In the genomic region with DNA sequence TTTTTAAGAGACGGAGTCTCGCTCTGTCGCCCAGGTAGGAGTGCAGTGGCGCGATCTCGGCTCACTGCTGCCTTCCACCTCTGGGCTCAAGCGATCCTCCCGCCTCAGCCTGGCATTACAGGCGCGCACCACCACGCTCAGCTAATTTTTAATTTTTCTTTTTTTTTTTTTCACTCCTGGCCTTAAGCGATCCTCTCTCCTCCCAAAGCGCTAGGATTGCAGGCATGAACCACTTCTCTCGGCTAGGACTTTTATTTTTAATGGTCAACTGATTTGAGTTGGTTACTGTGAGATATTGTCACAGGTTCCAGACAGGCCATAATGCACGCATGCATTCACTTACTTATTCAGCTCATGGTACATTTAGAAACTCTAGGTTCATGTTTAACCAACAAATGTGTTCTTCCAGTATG, we compare ENCODE assay signal across 8 cellular contexts. TPM values are rescaled to one million over a fixed set of nuclear protein-coding genes. Genes with fewer than 3 reads are reported as not detected.
DNase-seq lines count a peak whose midpoint lies in the region; ATAC-seq and TF ChIP-seq lines count a peak whose summit lies in the region.

No MANE protein-coding gene starts in this region.

- peaks cover 0 to 20% of the 10 kb centered on the region in 2 donors for H3K36me3 ChIP-seq in adrenal gland (replicated peaks in 1 of 2)
- H3K36me3 ChIP-seq in mesodermal cell (ENCODE audit: control insufficient read depth, insufficient read depth, low read length), result peaks cover 69% of the 10 kb centered on the region

- peak overlapping the region; percentile 19 to 89 (median 73) for H3K4me3 ChIP-seq in adrenal gland
- peak overlapping the region; percentile 80 for H3K4me3 ChIP-seq in mesodermal cell (ENCODE audit: extremely low read depth, insufficient read depth, low read length, poor library complexity, severe bottlenecking)

- H3K27me3 ChIP-seq in adrenal gland, result no peaks in the 10 kb centered on the region

- peak; percentile 18 for ATAC-seq in HG02840 (IDR thresholded peaks at IDR 0.05; ENCODE audit: low FRiP score, unreplicated experiment)

- H3K9me3 ChIP-seq in adrenal gland (replicated peaks in 1 of 3) (no peaks in the 10 kb centered on the region), mesodermal cell (ENCODE audit: control insufficient read depth, low read length) (no peaks in the 10 kb centered on the region)

- intact Hi-C loops in adrenal gland (cut with DNase I), result no loop called here

- no peak for DNase-seq in adrenal gland
- DNase-seq in HuH-7.5 (ENCODE audit: low spot score), result no peak
- no peak for DNase-seq in A172 (ENCODE audit: low spot score)
- DNase-seq in NCI-H1417 treated with DMSO at 0.1 percent for 48 hours (lab: John Stamatoyannopoulos, UW), result no peak
- DNase-seq in NCI-H524 (lab: John Stamatoyannopoulos, UW), result no peak

- no peak for TF ChIP-seq POLR2A in adrenal gland (IDR thresholded peaks at IDR 0.05)

- TF ChIP-seq CTCF in C4-2B (conservative IDR thresholded peaks at IDR 0.05), result no peak
- TF ChIP-seq CTCF in adrenal gland (IDR thresholded peaks at IDR 0.05), result peak in 2 of 6 experiments; percentile 42 to 43

- H3K4me1 ChIP-seq in adrenal gland (replicated peaks in 1 of 2) (peaks cover 7 to 13% of the 10 kb centered on the region in 2 donors), mesodermal cell (ENCODE audit: control insufficient read depth, insufficient read depth, low read length, poor library complexity, severe bottlenecking) (peaks cover 4% of the 10 kb centered on the region)

- H3K27ac ChIP-seq in C4-2B (peak overlapping the region; percentile 95), adrenal gland (peak overlapping the region; percentile 83 to 97 (median 94)), mesodermal cell (ENCODE audit: low read depth, low read length, severe bottlenecking) (peak overlapping the region; percentile 95)

- 11 to 12% (median 11%) methylated on average over 15 of the region's 15 CpGs for WGBS in adrenal gland, 4 donors
- WGBS in mesodermal cell (ENCODE audit: insufficient coverage in 2 of 2), 2 experiments, result 11 to 13% methylated on average over 9 to 12 of the region's 15 CpGs

RNA-seq across cellular contexts. Expression of gene PIGW, which starts 0.9 kb away (rescaled TPM):
- total RNA-seq in adrenal gland, result 10 to 100 TPM in 1 of 8 donors, 1 to 10 TPM in 7; 1.7 to 13.2 (median 5.2) TPM
- 10 to 100 TPM in 1 of 3 donors, 1 to 10 TPM in 2; 2.4 to 14.6 (median 3.0) TPM for polyA plus RNA-seq in adrenal gland
- 5.8 TPM for polyA plus RNA-seq in mesodermal cell (2013, experiment 1 of 2)
- 6.5 TPM for polyA plus RNA-seq in mesodermal cell (2013, experiment 2 of 2)
- 11.3 and 14.6 TPM in 2 replicates for total RNA-seq in A172 (2014; rRNA removed; shearing (Covaris generic))

RNA-seq across cellular contexts. Expression of gene MYO19, which starts 1.0 kb away (rescaled TPM):
- total RNA-seq in adrenal gland, result 10 to 100 TPM; 12.0 to 32.5 (median 27.9) TPM
- polyA plus RNA-seq in adrenal gland, result 10 to 100 TPM; 16.3 to 43.6 (median 37.5) TPM
- polyA plus RNA-seq in mesodermal cell (2013, experiment 1 of 2), result 46.2 TPM
- polyA plus RNA-seq in mesodermal cell (2013, experiment 2 of 2), result 36.0 TPM
- 64.8 and 67.8 TPM in 2 replicates for total RNA-seq in A172 (2014; rRNA removed; shearing (Covaris generic))

RNA-seq across cellular contexts. Expression of gene GGNBP2, which starts 9.0 kb away (rescaled TPM):
- 10 to 100 TPM; 30.4 to 66.6 (median 60.4) TPM for total RNA-seq in adrenal gland
- 10 to 100 TPM; 39.0 to 87.3 (median 48.5) TPM for polyA plus RNA-seq in adrenal gland
- 73.7 TPM for polyA plus RNA-seq in mesodermal cell (2013, experiment 1 of 2)
- 77.7 TPM for polyA plus RNA-seq in mesodermal cell (2013, experiment 2 of 2)
- 56.4 and 83.3 TPM in 2 replicates for total RNA-seq in A172 (2014; rRNA removed; shearing (Covaris generic))

RNA-seq across cellular contexts. Expression of gene ZNHIT3, which starts 49.2 kb away (rescaled TPM):
- 10 to 100 TPM; 13.6 to 43.9 (median 34.1) TPM for total RNA-seq in adrenal gland
- polyA plus RNA-seq in adrenal gland, result 10 to 100 TPM; 26.5 to 59.8 (median 34.5) TPM
- 50.2 TPM for polyA plus RNA-seq in mesodermal cell (2013, experiment 1 of 2)
- 50.7 TPM for polyA plus RNA-seq in mesodermal cell (2013, experiment 2 of 2)
- total RNA-seq in A172 (2014; rRNA removed; shearing (Covaris generic)), result 47.7 and 89.6 TPM in 2 replicates

RNA-seq across cellular contexts. Expression of gene DHRS11, which starts 56.0 kb away (rescaled TPM):
- total RNA-seq in adrenal gland, result 10 to 100 TPM in 6 of 8 donors, 1 to 10 TPM in 2; 5.9 to 28.1 (median 12.0) TPM
- 10 to 100 TPM; 12.8 to 21.3 (median 13.8) TPM for polyA plus RNA-seq in adrenal gland
- polyA plus RNA-seq in mesodermal cell (2013, experiment 1 of 2), result 11.3 TPM
- 7.2 TPM for polyA plus RNA-seq in mesodermal cell (2013, experiment 2 of 2)
- total RNA-seq in A172 (2014; rRNA removed; shearing (Covaris generic)), result 15.4 and 22.7 TPM in 2 replicates
